Comparison of ENCODE assay signal across 18 cellular contexts in the genomic region with DNA sequence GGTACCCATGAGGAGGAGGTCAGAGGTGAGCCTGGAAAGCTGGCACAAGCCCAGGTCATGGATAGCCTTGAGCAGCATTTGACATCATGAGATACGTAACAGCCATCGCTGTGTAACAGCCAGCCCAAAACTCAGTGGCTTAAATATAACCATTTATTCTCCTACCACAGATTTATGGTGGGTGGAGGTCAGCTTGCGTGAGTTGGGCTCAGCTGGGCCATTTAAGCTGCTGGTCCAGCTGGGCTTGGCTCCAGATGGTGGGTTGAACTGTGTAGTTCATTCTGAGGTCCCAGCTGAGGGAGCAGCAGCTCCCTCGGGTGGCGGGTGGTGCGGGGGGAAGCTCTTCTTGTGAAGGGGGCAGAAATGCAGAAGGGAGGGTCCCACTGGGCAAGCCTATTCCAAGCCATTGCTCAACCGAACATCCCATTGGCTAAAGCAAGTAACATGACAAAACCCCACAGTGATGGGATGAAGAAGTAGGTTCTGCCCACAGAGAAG.
"Had no signal": no experiment of that assay in that cellular context is flagged by ENCODE, and none has a peak within 500 bp of the region (broad histone marks: within the 10 kb centered on the region; RNA-seq: fewer than 3 reads in every experiment).

No MANE protein-coding gene starts in this region.

- H3K36me3 ChIP-seq: gastroesophageal sphincter, heart left ventricle, ovary, prostate gland, right atrium auricular region, spleen, tibial artery had no signal

- H3K27me3 Mint-ChIP-seq: activated naive CD8-positive, alpha-beta T cell treated with anti-CD3 and anti-CD28 coated beads, Interleukin-2, amount 10 ng/mL, durations not matched to agents 7 days and 5 days had no signal

- H3K27me3 ChIP-seq: ovary, right atrium auricular region had no signal

- H3K36me3 Mint-ChIP-seq: activated CD4-positive, alpha-beta memory T cell treated with anti-CD3 and anti-CD28 coated beads for 36 hours; activated naive CD8-positive, alpha-beta T cell treated with anti-CD3 and anti-CD28 coated beads, Interleukin-2, amount 10 ng/mL, durations not matched to agents 7 days and 5 days; natural killer cell had no signal

- H3K27ac Mint-ChIP-seq: activated CD4-positive, alpha-beta memory T cell treated with anti-CD3 and anti-CD28 coated beads for 36 hours; activated naive CD4-positive, alpha-beta T cell treated with anti-CD3 and anti-CD28 coated beads for 36 hours; activated naive CD8-positive, alpha-beta T cell treated with anti-CD3 and anti-CD28 coated beads, Interleukin-2, amount 10 ng/mL, durations not matched to agents 7 days and 5 days; natural killer cell; stimulated activated naive CD8-positive, alpha-beta T cell treated with anti-CD3 and anti-CD28 coated beads, Interleukin-15, Interleukin-2, amounts not matched to agents 100 ng/mL and 50 ng/mL, for 24 hours had no signal

- H3K4me3 Mint-ChIP-seq: activated CD4-positive, alpha-beta memory T cell treated with anti-CD3 and anti-CD28 coated beads for 36 hours; activated naive CD4-positive, alpha-beta T cell treated with anti-CD3 and anti-CD28 coated beads for 36 hours; activated naive CD8-positive, alpha-beta T cell treated with anti-CD3 and anti-CD28 coated beads, Interleukin-2, amount 10 ng/mL, durations not matched to agents 7 days and 5 days; natural killer cell; stimulated activated naive CD8-positive, alpha-beta T cell treated with anti-CD3 and anti-CD28 coated beads, Interleukin-15, Interleukin-2, amounts not matched to agents 100 ng/mL and 50 ng/mL, for 24 hours had no signal

- DNase-seq: activated CD4-positive, alpha-beta memory T cell treated with anti-CD3 and anti-CD28 coated beads for 36 hours; activated CD4-positive, alpha-beta T cell treated with anti-CD3 and anti-CD28 coated beads for 48 hours; activated naive CD4-positive, alpha-beta T cell treated with anti-CD3 and anti-CD28 coated beads for 36 hours; activated naive CD8-positive, alpha-beta T cell treated with anti-CD3 and anti-CD28 coated beads, Interleukin-2, amount 10 ng/mL, durations not matched to agents 7 days and 5 days; activated T-cell treated with anti-CD3 and anti-CD28 coated beads, Interleukin-2, amount 50 U/mL, for 48 hours; cerebellar nuclear complex; midbrain; natural killer cell; ovary; spleen; stimulated activated CD4-positive, alpha-beta T cell treated with anti-CD3 and anti-CD28 coated beads, Interleukin-4, amount 100 ng/mL, for 24 hours had no signal

- H3K9me3 Mint-ChIP-seq: activated CD4-positive, alpha-beta memory T cell treated with anti-CD3 and anti-CD28 coated beads for 36 hours; activated naive CD4-positive, alpha-beta T cell treated with anti-CD3 and anti-CD28 coated beads for 36 hours; activated naive CD8-positive, alpha-beta T cell treated with anti-CD3 and anti-CD28 coated beads, Interleukin-2, amount 10 ng/mL, durations not matched to agents 7 days and 5 days; natural killer cell; stimulated activated naive CD8-positive, alpha-beta T cell treated with anti-CD3 and anti-CD28 coated beads, Interleukin-15, Interleukin-2, amounts not matched to agents 100 ng/mL and 50 ng/mL, for 24 hours had no signal

- H3K9me3 ChIP-seq: gastroesophageal sphincter, heart left ventricle, ovary, prostate gland, right atrium auricular region, spleen, tibial artery had no signal

- H3K4me1 Mint-ChIP-seq: activated naive CD8-positive, alpha-beta T cell treated with anti-CD3 and anti-CD28 coated beads, Interleukin-2, amount 10 ng/mL, durations not matched to agents 7 days and 5 days; natural killer cell had no signal

- H3K27ac ChIP-seq: coronary artery, gastroesophageal sphincter, heart left ventricle, ovary, prostate gland, right atrium auricular region, spleen, tibial artery had no signal

- H3K4me3 ChIP-seq: coronary artery, gastroesophageal sphincter, heart left ventricle, ovary, prostate gland, right atrium auricular region, spleen, tibial artery had no signal
